Comparison of ENCODE assay signal across 15 cellular contexts in the genomic region with DNA sequence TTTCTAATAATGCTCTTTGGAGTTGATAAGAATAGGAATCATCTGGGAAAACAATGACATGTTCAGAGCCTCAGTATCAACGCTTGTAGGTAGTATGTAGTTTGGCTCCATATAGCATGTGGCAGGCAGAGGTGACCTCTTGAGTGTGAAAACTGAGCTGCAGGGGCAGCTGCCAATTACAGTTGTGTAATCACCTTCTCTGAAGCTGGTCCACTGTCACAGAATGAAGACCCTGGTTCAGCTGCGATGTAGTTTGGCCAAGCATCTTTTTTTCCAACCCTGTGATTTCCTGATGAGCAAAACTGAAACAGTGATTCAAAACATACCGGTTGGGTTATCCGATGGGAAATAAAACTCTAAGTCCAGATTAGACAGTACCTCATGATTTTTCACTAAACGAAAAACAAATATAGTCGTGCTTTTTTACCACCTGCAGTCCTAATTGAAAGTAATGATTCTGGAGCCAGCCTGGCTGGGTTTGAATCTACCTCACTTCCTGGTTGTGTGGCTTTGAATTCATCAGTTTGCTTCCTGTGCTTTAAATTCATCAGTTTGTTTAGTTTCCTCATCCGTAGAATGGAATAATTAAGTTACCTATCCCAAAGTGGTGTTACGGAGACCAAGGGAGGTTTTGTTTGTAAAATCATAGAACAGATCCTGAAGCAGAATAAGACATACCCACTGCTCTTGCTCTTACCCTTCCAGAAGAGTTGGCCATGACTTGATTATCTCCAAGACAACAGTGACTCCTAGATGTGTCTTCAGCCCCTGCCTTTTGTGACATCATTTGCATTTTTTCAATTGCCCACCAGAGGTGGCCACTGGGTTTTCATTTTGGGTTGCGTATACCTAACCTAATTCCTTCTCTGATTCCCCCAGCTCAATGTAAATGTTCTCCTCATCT.
A peak's percentile ranks its signal among the peaks of the same experiment; 100 is the strongest.
DNase-seq lines count a peak whose midpoint lies in the region; ATAC-seq and TF ChIP-seq lines count a peak whose summit lies in the region.
"Had no signal": no experiment of that assay in that cellular context is flagged by ENCODE, and none has a peak within 500 bp of the region (broad histone marks: within the 10 kb centered on the region; RNA-seq: fewer than 3 reads in every experiment).

No MANE protein-coding gene starts in this region.

- CTCF ChIA-PET in activated CD4-positive, alpha-beta memory T cell treated with anti-CD3 and anti-CD28 coated beads, Interleukin-2, amount 10 ng/mL, durations not matched to agents 7 days and 5 days (lab: Charles Lee): interaction anchor here (1.7 kb wide), 1 partner anchor 44 kb away, joined by 4 read pairs; no protein-coding TSS in a partner anchor
- CTCF ChIA-PET in Calu3 (lab: Charles Lee): no interaction called here

- no peaks in the 10 kb centered on the region for H3K27me3 ChIP-seq in psoas muscle (ENCODE audit: insufficient read depth in 3 of 3, low read length in 2 of 3)
- H3K27me3 ChIP-seq: heart right ventricle, pancreas had no signal

- no TSS peak for BruUV-seq in Calu3 (replicated peaks; lab: Mats Ljungman, UMichigan)

- no peak for DNase-seq in activated T-cell treated with anti-CD3 and anti-CD28 coated beads, Interleukin-2, amount 50 U/mL, for 4 hours
- DNase-seq in activated T-cell treated with anti-CD3 and anti-CD28 coated beads for 4 hours (no peak), GM20000 (ENCODE audit: low spot score) (peak; percentile 14), psoas muscle (no peak), GOT3 (lab: John Stamatoyannopoulos, UW) (no peak), Calu3 (no peak)
- DNase-seq in activated CD4-positive, alpha-beta memory T cell treated with anti-CD3 and anti-CD28 coated beads, Interleukin-2, amount 10 ng/mL, durations not matched to agents 7 days and 5 days: peak; percentile 30
- DNase-seq in activated T-helper 2 cell treated with anti-CD3 and anti-CD28 coated beads, Interferon-gamma antibody, Interleukin-2, Interleukin-4, amounts not matched to agents 10 μg/mL and 5 μg/mL and 100 μg/mL, durations not matched to agents 14 hours and 24 hours and 36 hours (ENCODE audit: low spot score): no peak
- DNase-seq: erythroblast, heart right ventricle, kidney, NCI-H2081 treated with DMSO at 0.1 percent for 48 hours, NCI-H82, pancreas, SIG-M5 had no signal

- H3K4me3 ChIP-seq in psoas muscle: no peak overlapping the region
- H3K4me3 ChIP-seq: heart right ventricle, pancreas had no signal

- ATAC-seq in activated T-cell treated with anti-CD3 and anti-CD28 coated beads, Interleukin-2, amount 50 U/mL, for 4 hours: no peak
- ATAC-seq in psoas muscle: peak; percentile 56 to 80 (median 77)
- ATAC-seq: pancreas had no signal

- intact Hi-C loops in psoas muscle (cut with DNase I): no loop called here
- intact Hi-C loops in Calu3 (cut with micrococcal nuclease; ENCODE audit: unreplicated experiment): no loop called here
- intact Hi-C loops in activated T-helper 2 cell treated with anti-CD3 and anti-CD28 coated beads, Interferon-gamma antibody, Interleukin-2, Interleukin-4, amounts not matched to agents 10 μg/mL and 5 μg/mL and 100 μg/mL, durations not matched to agents 14 hours and 24 hours and 36 hours (cut with micrococcal nuclease): no loop called here

- peaks cover 13% of the 10 kb centered on the region for H3K4me1 Mint-ChIP-seq in activated T-cell treated with anti-CD3 and anti-CD28 coated beads, Interleukin-2, amount 50 U/mL, for 4 hours (ENCODE audit: low read depth)
- H3K4me1 Mint-ChIP-seq in activated CD4-positive, alpha-beta memory T cell treated with anti-CD3 and anti-CD28 coated beads, Interleukin-2, amount 10 ng/mL, durations not matched to agents 7 days and 5 days: peaks cover 20% of the 10 kb centered on the region
- no peaks in the 10 kb centered on the region for H3K4me1 Mint-ChIP-seq in Calu3 (ENCODE audit: low read depth, unreplicated experiment)
- peaks cover 13% of the 10 kb centered on the region for H3K4me1 Mint-ChIP-seq in activated T-helper 2 cell treated with anti-CD3 and anti-CD28 coated beads, Interferon-gamma antibody, Interleukin-2, Interleukin-4, amounts not matched to agents 10 μg/mL and 5 μg/mL and 100 μg/mL, durations not matched to agents 14 hours and 24 hours and 36 hours (ENCODE audit: low read depth)

- H3K27ac ChIP-seq in psoas muscle: no peak overlapping the region
- H3K27ac ChIP-seq: heart right ventricle, pancreas had no signal

- TF ChIP-seq CTCF in GM20000 (IDR thresholded peaks at IDR 0.05; ENCODE audit: extremely low read depth, missing control alignments): no peak
- TF ChIP-seq CTCF in psoas muscle (IDR thresholded peaks at IDR 0.05): no peak
- no peak for TF ChIP-seq CTCF in Calu3 (IDR thresholded peaks at IDR 0.05; ENCODE audit: unreplicated experiment)

- no peaks in the 10 kb centered on the region for H3K9me3 Mint-ChIP-seq in activated T-cell treated with anti-CD3 and anti-CD28 coated beads, Interleukin-2, amount 50 U/mL, for 4 hours
- H3K9me3 Mint-ChIP-seq in activated CD4-positive, alpha-beta memory T cell treated with anti-CD3 and anti-CD28 coated beads, Interleukin-2, amount 10 ng/mL, durations not matched to agents 7 days and 5 days: no peaks in the 10 kb centered on the region
- H3K9me3 Mint-ChIP-seq in Calu3 (ENCODE audit: low read depth, unreplicated experiment): peaks cover 9% of the 10 kb centered on the region
- no peaks in the 10 kb centered on the region for H3K9me3 Mint-ChIP-seq in activated T-helper 2 cell treated with anti-CD3 and anti-CD28 coated beads, Interferon-gamma antibody, Interleukin-2, Interleukin-4, amounts not matched to agents 10 μg/mL and 5 μg/mL and 100 μg/mL, durations not matched to agents 14 hours and 24 hours and 36 hours

- peak overlapping the region; percentile 62 for H3K27ac Mint-ChIP-seq in activated CD4-positive, alpha-beta memory T cell treated with anti-CD3 and anti-CD28 coated beads, Interleukin-2, amount 10 ng/mL, durations not matched to agents 7 days and 5 days
- H3K27ac Mint-ChIP-seq in Calu3 (ENCODE audit: unreplicated experiment): no peak overlapping the region
- H3K27ac Mint-ChIP-seq in activated T-helper 2 cell treated with anti-CD3 and anti-CD28 coated beads, Interferon-gamma antibody, Interleukin-2, Interleukin-4, amounts not matched to agents 10 μg/mL and 5 μg/mL and 100 μg/mL, durations not matched to agents 14 hours and 24 hours and 36 hours: no peak overlapping the region

- no peaks in the 10 kb centered on the region for H3K36me3 Mint-ChIP-seq in activated T-cell treated with anti-CD3 and anti-CD28 coated beads, Interleukin-2, amount 50 U/mL, for 4 hours (ENCODE audit: insufficient read depth)
- peaks cover 5% of the 10 kb centered on the region for H3K36me3 Mint-ChIP-seq in activated CD4-positive, alpha-beta memory T cell treated with anti-CD3 and anti-CD28 coated beads, Interleukin-2, amount 10 ng/mL, durations not matched to agents 7 days and 5 days (ENCODE audit: low read depth)
- no peaks in the 10 kb centered on the region for H3K36me3 Mint-ChIP-seq in Calu3 (ENCODE audit: insufficient read depth, unreplicated experiment)
- H3K36me3 Mint-ChIP-seq in activated T-helper 2 cell treated with anti-CD3 and anti-CD28 coated beads, Interferon-gamma antibody, Interleukin-2, Interleukin-4, amounts not matched to agents 10 μg/mL and 5 μg/mL and 100 μg/mL, durations not matched to agents 14 hours and 24 hours and 36 hours (ENCODE audit: low read depth): no peaks in the 10 kb centered on the region

- peak overlapping the region; percentile 12 for H3K4me3 Mint-ChIP-seq in activated T-cell treated with anti-CD3 and anti-CD28 coated beads, Interleukin-2, amount 50 U/mL, for 4 hours
- peak overlapping the region; percentile 38 for H3K4me3 Mint-ChIP-seq in activated CD4-positive, alpha-beta memory T cell treated with anti-CD3 and anti-CD28 coated beads, Interleukin-2, amount 10 ng/mL, durations not matched to agents 7 days and 5 days
- H3K4me3 Mint-ChIP-seq in Calu3 (ENCODE audit: low read depth, unreplicated experiment): no peak overlapping the region
- no peak overlapping the region for H3K4me3 Mint-ChIP-seq in activated T-helper 2 cell treated with anti-CD3 and anti-CD28 coated beads, Interferon-gamma antibody, Interleukin-2, Interleukin-4, amounts not matched to agents 10 μg/mL and 5 μg/mL and 100 μg/mL, durations not matched to agents 14 hours and 24 hours and 36 hours (ENCODE audit: low read depth)

- no peaks in the 10 kb centered on the region for H3K36me3 ChIP-seq in psoas muscle (ENCODE audit: insufficient read depth in 1 of 2, low read depth in 1 of 2)
- H3K36me3 ChIP-seq: heart right ventricle, pancreas had no signal

- POLR2A ChIA-PET in activated CD4-positive, alpha-beta memory T cell treated with anti-CD3 and anti-CD28 coated beads, Interleukin-2, amount 10 ng/mL, durations not matched to agents 7 days and 5 days (lab: Charles Lee): interaction anchor here (0.8 to 3.9 kb wide), 7 partner anchors 40 to 88 kb away, joined by 3 to 16 read pairs (median 5); no protein-coding TSS in a partner anchor

- H3K9me3 ChIP-seq in psoas muscle: no peaks in the 10 kb centered on the region
- H3K9me3 ChIP-seq: pancreas had no signal

- H3K27me3 Mint-ChIP-seq in activated T-cell treated with anti-CD3 and anti-CD28 coated beads, Interleukin-2, amount 50 U/mL, for 4 hours (ENCODE audit: low read depth): peaks cover 4% of the 10 kb centered on the region
- H3K27me3 Mint-ChIP-seq in activated CD4-positive, alpha-beta memory T cell treated with anti-CD3 and anti-CD28 coated beads, Interleukin-2, amount 10 ng/mL, durations not matched to agents 7 days and 5 days: peaks cover 22% of the 10 kb centered on the region
- no peaks in the 10 kb centered on the region for H3K27me3 Mint-ChIP-seq in Calu3 (ENCODE audit: unreplicated experiment)
- peaks cover 18% of the 10 kb centered on the region for H3K27me3 Mint-ChIP-seq in activated T-helper 2 cell treated with anti-CD3 and anti-CD28 coated beads, Interferon-gamma antibody, Interleukin-2, Interleukin-4, amounts not matched to agents 10 μg/mL and 5 μg/mL and 100 μg/mL, durations not matched to agents 14 hours and 24 hours and 36 hours (ENCODE audit: low read depth)

- peaks cover 6% of the 10 kb centered on the region for H3K4me1 ChIP-seq in psoas muscle
- H3K4me1 ChIP-seq: pancreas had no signal

- 75 to 80% (median 78%) methylated on average over 9 of the region's 9 CpGs for WGBS in psoas muscle, 3 donors

Comparison
In these comparisons a context has a peak if more than half of its experiments do, and no peak if none do; other contexts are left out.
1. ATAC-seq: peak in psoas muscle (4 of 4); none in activated T-cell treated with anti-CD3 and anti-CD28 coated beads, Interleukin-2, amount 50 U/mL, for 4 hours (0 of 2).
2. DNase-seq: peak in GM20000 (single experiment) and activated CD4-positive, alpha-beta memory T cell treated with anti-CD3 and anti-CD28 coated beads, Interleukin-2, amount 10 ng/mL, durations not matched to agents 7 days and 5 days (single experiment); none in activated T-cell treated with anti-CD3 and anti-CD28 coated beads, Interleukin-2, amount 50 U/mL, for 4 hours (single experiment), activated T-cell treated with anti-CD3 and anti-CD28 coated beads for 4 hours (single experiment), psoas muscle (0 of 2), GOT3 (single experiment), Calu3 (single experiment) and activated T-helper 2 cell treated with anti-CD3 and anti-CD28 coated beads, Interferon-gamma antibody, Interleukin-2, Interleukin-4, amounts not matched to agents 10 μg/mL and 5 μg/mL and 100 μg/mL, durations not matched to agents 14 hours and 24 hours and 36 hours (single experiment).
3. H3K4me3 Mint-ChIP-seq: peak in activated T-cell treated with anti-CD3 and anti-CD28 coated beads, Interleukin-2, amount 50 U/mL, for 4 hours (single experiment) and activated CD4-positive, alpha-beta memory T cell treated with anti-CD3 and anti-CD28 coated beads, Interleukin-2, amount 10 ng/mL, durations not matched to agents 7 days and 5 days (single experiment); none in Calu3 (single experiment) and activated T-helper 2 cell treated with anti-CD3 and anti-CD28 coated beads, Interferon-gamma antibody, Interleukin-2, Interleukin-4, amounts not matched to agents 10 μg/mL and 5 μg/mL and 100 μg/mL, durations not matched to agents 14 hours and 24 hours and 36 hours (single experiment).